Comparison of ENCODE assay signal across 24 cellular contexts in genomic region chr4:147194107-147194506, GRCh38.
DNase-seq lines count a peak whose midpoint lies in the region; ATAC-seq and TF ChIP-seq lines count a peak whose summit lies in the region.
"Had no signal": no experiment of that assay in that cellular context is flagged by ENCODE, and none has a peak within 500 bp of the region (broad histone marks: within the 10 kb centered on the region; RNA-seq: fewer than 3 reads in every experiment).

No MANE protein-coding gene starts in this region.

- H3K36me3 ChIP-seq in OCI-LY3 (replicated peaks; ENCODE audit: low read depth, low read length) (no peaks in the 10 kb centered on the region), testis (ENCODE audit: low read depth, missing control alignments) (no peaks in the 10 kb centered on the region)
- H3K36me3 ChIP-seq: left lung, MG63, neural progenitor cell, prostate gland, upper lobe of left lung had no signal

- H3K27ac ChIP-seq in OCI-LY3 (ENCODE audit: low read length) (no peak overlapping the region), right cardiac atrium (ENCODE audit: low read length) (no peak overlapping the region), testis (no peak overlapping the region)
- H3K27ac ChIP-seq: HL-60, left lung, neural progenitor cell, prostate gland, upper lobe of left lung had no signal

- peak overlapping the region; percentile 36 for H3K4me3 Mint-ChIP-seq in chondrocyte (ENCODE audit: unreplicated experiment)
- H3K4me3 Mint-ChIP-seq: activated CD4-positive, alpha-beta T cell treated with anti-CD3 and anti-CD28 coated beads, Interleukin-2, amount 10 ng/mL, durations not matched to agents 7 days and 5 days; activated naive CD8-positive, alpha-beta T cell treated with anti-CD3 and anti-CD28 coated beads, Interleukin-2, amount 10 ng/mL, durations not matched to agents 7 days and 5 days; CD8-positive, alpha-beta memory T cell; neural progenitor cell; stimulated activated naive CD8-positive, alpha-beta T cell treated with anti-CD3 and anti-CD28 coated beads, Interleukin-15, Interleukin-2, amounts not matched to agents 100 ng/mL and 50 ng/mL, for 24 hours; T-helper 17 cell had no signal

- no peaks in the 10 kb centered on the region for H3K79me2 ChIP-seq in OCI-LY3 (ENCODE audit: low read length)

- peaks cover 1% of the 10 kb centered on the region for H3K36me3 Mint-ChIP-seq in chondrocyte (ENCODE audit: low read depth)
- H3K36me3 Mint-ChIP-seq: activated naive CD8-positive, alpha-beta T cell treated with anti-CD3 and anti-CD28 coated beads, Interleukin-2, amount 10 ng/mL, durations not matched to agents 7 days and 5 days; CD8-positive, alpha-beta memory T cell; neural progenitor cell had no signal

- TF ChIP-seq POLR2A in testis (IDR thresholded peaks at IDR 0.05) = no peak

- no peak for TF ChIP-seq CTCF in OCI-LY3 (IDR thresholded peaks at IDR 0.05; ENCODE audit: low read depth, low read length)
- no peak for TF ChIP-seq CTCF in chondrocyte (IDR thresholded peaks at IDR 0.05)
- TF ChIP-seq CTCF in testis (IDR thresholded peaks at IDR 0.05) = no peak

- peaks cover 11% of the 10 kb centered on the region; the same call in 1 of the 2 replicates for H3K4me1 ChIP-seq in OCI-LY3 (ENCODE audit: low read length)
- H3K4me1 ChIP-seq in right cardiac atrium (ENCODE audit: control insufficient read depth, insufficient read depth, low read length) = peaks cover 2% of the 10 kb centered on the region
- H3K4me1 ChIP-seq in testis = no peaks in the 10 kb centered on the region
- H3K4me1 ChIP-seq: left lung, prostate gland, upper lobe of left lung had no signal

- H3K9me3 ChIP-seq in OCI-LY3 (ENCODE audit: insufficient read depth, low read length) (no peaks in the 10 kb centered on the region), right cardiac atrium (ENCODE audit: control insufficient read depth, low read length) (no peaks in the 10 kb centered on the region), testis (no peaks in the 10 kb centered on the region)
- H3K9me3 ChIP-seq: left lung, MG63, prostate gland, upper lobe of left lung had no signal

- H3K4me3 ChIP-seq in OCI-LY3 (ENCODE audit: low read length) (peak overlapping the region; percentile 20), right cardiac atrium (ENCODE audit: low read length) (no peak overlapping the region), testis (no peak overlapping the region)
- H3K4me3 ChIP-seq: left lung, MG63, neural progenitor cell, prostate gland, upper lobe of left lung had no signal

- DNase-seq in chondrocyte (ENCODE audit: low spot score) (no peak), right cardiac atrium (peak; percentile 24 to 62 (median 42)), testis (peak; percentile 17), cerebellum (ENCODE audit: low spot score) (no peak), GM19238 (ENCODE audit: insufficient read length, low spot score) (no peak)
- DNase-seq: activated CD4-positive, alpha-beta T cell treated with anti-CD3 and anti-CD28 coated beads, Interleukin-2, amount 10 ng/mL, durations not matched to agents 7 days and 5 days; activated naive CD8-positive, alpha-beta T cell treated with anti-CD3 and anti-CD28 coated beads, Interleukin-2, amount 10 ng/mL, durations not matched to agents 7 days and 5 days; CD8-positive, alpha-beta memory T cell; DMS79 treated with DMSO at 0.1 percent for 48 hours; left lung; MG63; NCI-H1436; NCI-H69; stimulated activated CD4-positive, alpha-beta T cell treated with anti-CD3 and anti-CD28 coated beads, Interleukin-4, amount 100 ng/mL, for 1 hour; T-helper 17 cell; upper lobe of left lung had no signal

- H3K27me3 ChIP-seq in OCI-LY3 (ENCODE audit: low read depth, low read length) (no peaks in the 10 kb centered on the region), right cardiac atrium (ENCODE audit: control insufficient read depth, insufficient read depth) (no peaks in the 10 kb centered on the region), testis (no peaks in the 10 kb centered on the region)
- H3K27me3 ChIP-seq: left lung, MG63, neural progenitor cell, upper lobe of left lung had no signal

- peak overlapping the region; percentile 51 for H3K4me2 ChIP-seq in OCI-LY3 (ENCODE audit: low read length)
- H3K4me2 ChIP-seq: neural progenitor cell had no signal

- peaks cover 2% of the 10 kb centered on the region for H3K9me3 Mint-ChIP-seq in chondrocyte (ENCODE audit: low read depth)
- H3K9me3 Mint-ChIP-seq: activated CD4-positive, alpha-beta T cell treated with anti-CD3 and anti-CD28 coated beads, Interleukin-2, amount 10 ng/mL, durations not matched to agents 7 days and 5 days; activated naive CD8-positive, alpha-beta T cell treated with anti-CD3 and anti-CD28 coated beads, Interleukin-2, amount 10 ng/mL, durations not matched to agents 7 days and 5 days; neural progenitor cell; stimulated activated naive CD8-positive, alpha-beta T cell treated with anti-CD3 and anti-CD28 coated beads, Interleukin-15, Interleukin-2, amounts not matched to agents 100 ng/mL and 50 ng/mL, for 24 hours had no signal

- peak overlapping the region; percentile 94 for H3K27ac Mint-ChIP-seq in chondrocyte (ENCODE audit: unreplicated experiment)
- H3K27ac Mint-ChIP-seq: activated CD4-positive, alpha-beta T cell treated with anti-CD3 and anti-CD28 coated beads, Interleukin-2, amount 10 ng/mL, durations not matched to agents 7 days and 5 days; activated naive CD8-positive, alpha-beta T cell treated with anti-CD3 and anti-CD28 coated beads, Interleukin-2, amount 10 ng/mL, durations not matched to agents 7 days and 5 days; CD8-positive, alpha-beta memory T cell; stimulated activated naive CD8-positive, alpha-beta T cell treated with anti-CD3 and anti-CD28 coated beads, Interleukin-15, Interleukin-2, amounts not matched to agents 100 ng/mL and 50 ng/mL, for 24 hours; T-helper 17 cell had no signal

- peak; percentile 85 to 88 for ATAC-seq in right cardiac atrium
- ATAC-seq in GM19463 (IDR thresholded peaks at IDR 0.05; ENCODE audit: unreplicated experiment) = no peak
- no peak for ATAC-seq in HG02610 (IDR thresholded peaks at IDR 0.05; ENCODE audit: unreplicated experiment)
- ATAC-seq: esophagus mucosa, left lung, T-helper 17 cell had no signal

- H3K9ac ChIP-seq in OCI-LY3 (ENCODE audit: low read length) = no peak overlapping the region
- H3K9ac ChIP-seq: neural progenitor cell had no signal

- no peaks in the 10 kb centered on the region for H3K27me3 Mint-ChIP-seq in chondrocyte (ENCODE audit: low read depth)
- H3K27me3 Mint-ChIP-seq: activated naive CD8-positive, alpha-beta T cell treated with anti-CD3 and anti-CD28 coated beads, Interleukin-2, amount 10 ng/mL, durations not matched to agents 7 days and 5 days had no signal

- WGBS in right cardiac atrium = 61% methylated on average over 2 of the region's 2 CpGs
- 79 to 87% methylated on average over 2 of the region's 2 CpGs for WGBS in testis, 2 donors

- no peaks in the 10 kb centered on the region for H4K20me1 ChIP-seq in OCI-LY3 (ENCODE audit: insufficient read depth, low read length)

- H2AFZ ChIP-seq in OCI-LY3 (ENCODE audit: low read depth, low read length) = peak overlapping the region; percentile 55
- H2AFZ ChIP-seq: neural progenitor cell had no signal

- intact Hi-C loops in right cardiac atrium (cut with DNase I) (no loop called here), testis (cut with DNase I; ENCODE audit: low total_unique reads) (no loop called here)

- peaks cover 64% of the 10 kb centered on the region for H3K4me1 Mint-ChIP-seq in chondrocyte (ENCODE audit: low read depth)
- H3K4me1 Mint-ChIP-seq: activated CD4-positive, alpha-beta T cell treated with anti-CD3 and anti-CD28 coated beads, Interleukin-2, amount 10 ng/mL, durations not matched to agents 7 days and 5 days; activated naive CD8-positive, alpha-beta T cell treated with anti-CD3 and anti-CD28 coated beads, Interleukin-2, amount 10 ng/mL, durations not matched to agents 7 days and 5 days; CD8-positive, alpha-beta memory T cell; neural progenitor cell; T-helper 17 cell had no signal

Comparison
In these comparisons a context has a peak if more than half of its experiments do, and no peak if none do; other contexts are left out.
1. DNase-seq: peak in right cardiac atrium (3 of 3) and testis (single experiment); none in chondrocyte (single experiment), cerebellum (single experiment) and GM19238 (single experiment).
2. ATAC-seq: peak in right cardiac atrium (2 of 2); none in GM19463 (single experiment) and HG02610 (single experiment).